ENCODE assay signal across 1 cellular context in the genomic region with DNA sequence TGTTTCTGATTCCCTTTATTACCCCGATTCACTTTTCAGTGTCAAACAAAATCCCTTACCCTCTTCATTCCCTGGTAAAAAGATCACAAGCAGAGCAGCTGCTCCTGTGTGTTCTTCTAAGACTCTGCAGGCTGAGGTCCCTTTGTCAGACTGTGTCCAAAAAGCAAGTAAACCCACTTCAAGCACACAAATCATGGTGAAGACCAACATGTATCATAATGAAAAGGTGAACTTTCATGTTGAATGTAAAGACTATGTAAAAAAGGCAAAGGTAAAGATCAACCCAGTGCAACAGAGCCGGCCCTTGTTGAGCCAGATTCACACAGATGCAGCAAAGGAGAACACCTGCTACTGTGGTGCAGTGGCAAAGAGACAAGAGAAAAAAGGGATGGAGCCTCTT.
TF ChIP-seq lines count a peak whose summit lies in the region.

No MANE protein-coding gene starts in this region.

TF ChIP-seq in endothelial cell of umbilical vein, 7 proteins besides CTCF, POLR2A, EP300 and RAD21:
- TF ChIP-seq POLR2AphosphoS5 (IDR thresholded peaks at IDR 0.05; ENCODE audit: insufficient read depth, low read depth, low read length) (no peak), FOS (IDR thresholded peaks at IDR 0.05; ENCODE audit: borderline replicate concordance, insufficient read depth, low read length) (no peak), JUN (IDR thresholded peaks at IDR 0.05; ENCODE audit: borderline replicate concordance, insufficient read depth, insufficient read length, low read depth) (no peak), GATA2 (IDR thresholded peaks at IDR 0.05; ENCODE audit: insufficient read depth, insufficient read length, low read depth, low read length) (no peak), EZH2 (IDR thresholded peaks at IDR 0.05; ENCODE audit: borderline replicate concordance, low read depth, low read length, severe bottlenecking) (no peak), MYC (IDR thresholded peaks at IDR 0.05; ENCODE audit: low read depth, low read length) (no peak)
- TF ChIP-seq, protein P1, sequence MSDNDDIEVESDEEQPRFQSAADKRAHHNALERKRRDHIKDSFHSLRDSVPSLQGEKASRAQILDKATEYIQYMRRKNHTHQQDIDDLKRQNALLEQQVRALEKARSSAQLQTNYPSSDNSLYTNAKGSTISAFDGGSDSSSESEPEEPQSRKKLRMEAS (IDR thresholded peaks at IDR 0.05; ENCODE audit: insufficient read depth, insufficient read length), result no peak
